ENCODE assay signal across 8 cellular contexts in genomic region chr3:60444898-60445297, GRCh38.
"Had no signal": no experiment of that assay in that cellular context is flagged by ENCODE, and none has a peak within 500 bp of the region (broad histone marks: within the 10 kb centered on the region; RNA-seq: fewer than 3 reads in every experiment).

No MANE protein-coding gene starts in this region.

- H2AFZ ChIP-seq: GM23248 had no signal

- H3K27ac Mint-ChIP-seq: IgD-negative memory B cell had no signal

- H3K4me1 Mint-ChIP-seq: IgD-negative memory B cell had no signal

- ATAC-seq: HepG2 had no signal

- H3K27ac ChIP-seq: GM23248, HL-60 had no signal

- DNase-seq: GM23248, GOT3, H9, HCEC 1CT, KBM-7 had no signal

- H3K9ac ChIP-seq: GM23248 had no signal

- H3K4me3 Mint-ChIP-seq: H9, IgD-negative memory B cell had no signal

- H3K27me3 Mint-ChIP-seq: IgD-negative memory B cell had no signal

- H3K4me3 ChIP-seq: GM23248 had no signal
